Comparison of ENCODE assay signal across 17 cellular contexts in genomic region chr21:40067751-40068150, GRCh38.
"Had no signal": no experiment of that assay in that cellular context is flagged by ENCODE, and none has a peak within 500 bp of the region (broad histone marks: within the 10 kb centered on the region; RNA-seq: fewer than 3 reads in every experiment).

No MANE protein-coding gene starts in this region.

- H3K4me1 ChIP-seq: tibial nerve had no signal

- H3K36me3 ChIP-seq: esophagus muscularis mucosa, tibial nerve had no signal

- H3K9me3 ChIP-seq: esophagus muscularis mucosa, tibial nerve had no signal

- ATAC-seq: activated CD8-positive, alpha-beta T cell treated with anti-CD3 and anti-CD28 coated beads for 36 hours; activated naive CD4-positive, alpha-beta T cell treated with anti-CD3 and anti-CD28 coated beads, Interleukin-2, amount 50 U/mL, for 72 hours; left ventricle myocardium superior; natural killer cell; right cardiac atrium had no signal

- DNase-seq: activated B cell treated with CpG ODN at 0.5 μM for 24 hours; activated CD4-positive, alpha-beta T cell treated with anti-CD3 and anti-CD28 coated beads for 48 hours; activated CD8-positive, alpha-beta T cell treated with anti-CD3 and anti-CD28 coated beads for 36 hours; activated effector memory CD4-positive, alpha-beta T cell treated with anti-CD3 and anti-CD28 coated beads, Interleukin-2, amount 50 U/mL, for 16 hours; activated T-cell treated with anti-CD3 and anti-CD28 coated beads, Interleukin-2, amount 50 U/mL, for 48 hours; cortex of kidney; effector CD4-positive, alpha-beta T cell; kidney glomerular epithelial cell; left ventricle myocardium superior; natural killer cell; right cardiac atrium; small intestine; stimulated activated CD4-positive, alpha-beta T cell treated with anti-CD3 and anti-CD28 coated beads, Interleukin-4, amount 100 ng/mL, for 24 hours; stimulated activated naive CD4-positive, alpha-beta T cell had no signal

- FAIRE-seq: small intestine had no signal

- H3K27ac ChIP-seq: esophagus muscularis mucosa, tibial nerve had no signal

- H3K27me3 ChIP-seq: esophagus muscularis mucosa, tibial nerve had no signal

- H3K4me3 ChIP-seq: esophagus muscularis mucosa, tibial nerve had no signal
